2 cellular contexts compared by ENCODE assay signal in the genomic region with DNA sequence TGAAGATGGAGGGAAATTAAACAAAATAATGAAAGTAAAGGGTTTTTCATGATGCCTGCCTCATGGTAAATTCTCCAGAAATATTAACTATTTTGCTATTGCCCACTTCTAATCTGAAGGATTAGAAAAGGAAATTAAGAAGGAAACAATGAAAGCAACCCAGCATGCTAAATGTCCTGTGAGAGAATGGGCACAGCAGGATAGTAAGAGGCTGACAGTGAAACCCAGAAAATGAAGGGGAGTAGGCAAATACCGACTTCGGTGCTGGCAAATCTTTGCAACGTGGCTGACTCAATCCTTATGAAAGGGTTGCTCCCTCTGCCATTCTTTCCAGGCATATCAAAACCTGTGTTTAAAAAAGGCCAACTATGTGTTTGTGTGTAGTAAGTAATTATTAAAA.
TF ChIP-seq lines count a peak whose summit lies in the region.

No MANE protein-coding gene starts in this region.

TF ChIP-seq in GM23338, 12 proteins besides CTCF, POLR2A, EP300 and RAD21 (continued from another document):
- TF ChIP-seq, protein P1, sequence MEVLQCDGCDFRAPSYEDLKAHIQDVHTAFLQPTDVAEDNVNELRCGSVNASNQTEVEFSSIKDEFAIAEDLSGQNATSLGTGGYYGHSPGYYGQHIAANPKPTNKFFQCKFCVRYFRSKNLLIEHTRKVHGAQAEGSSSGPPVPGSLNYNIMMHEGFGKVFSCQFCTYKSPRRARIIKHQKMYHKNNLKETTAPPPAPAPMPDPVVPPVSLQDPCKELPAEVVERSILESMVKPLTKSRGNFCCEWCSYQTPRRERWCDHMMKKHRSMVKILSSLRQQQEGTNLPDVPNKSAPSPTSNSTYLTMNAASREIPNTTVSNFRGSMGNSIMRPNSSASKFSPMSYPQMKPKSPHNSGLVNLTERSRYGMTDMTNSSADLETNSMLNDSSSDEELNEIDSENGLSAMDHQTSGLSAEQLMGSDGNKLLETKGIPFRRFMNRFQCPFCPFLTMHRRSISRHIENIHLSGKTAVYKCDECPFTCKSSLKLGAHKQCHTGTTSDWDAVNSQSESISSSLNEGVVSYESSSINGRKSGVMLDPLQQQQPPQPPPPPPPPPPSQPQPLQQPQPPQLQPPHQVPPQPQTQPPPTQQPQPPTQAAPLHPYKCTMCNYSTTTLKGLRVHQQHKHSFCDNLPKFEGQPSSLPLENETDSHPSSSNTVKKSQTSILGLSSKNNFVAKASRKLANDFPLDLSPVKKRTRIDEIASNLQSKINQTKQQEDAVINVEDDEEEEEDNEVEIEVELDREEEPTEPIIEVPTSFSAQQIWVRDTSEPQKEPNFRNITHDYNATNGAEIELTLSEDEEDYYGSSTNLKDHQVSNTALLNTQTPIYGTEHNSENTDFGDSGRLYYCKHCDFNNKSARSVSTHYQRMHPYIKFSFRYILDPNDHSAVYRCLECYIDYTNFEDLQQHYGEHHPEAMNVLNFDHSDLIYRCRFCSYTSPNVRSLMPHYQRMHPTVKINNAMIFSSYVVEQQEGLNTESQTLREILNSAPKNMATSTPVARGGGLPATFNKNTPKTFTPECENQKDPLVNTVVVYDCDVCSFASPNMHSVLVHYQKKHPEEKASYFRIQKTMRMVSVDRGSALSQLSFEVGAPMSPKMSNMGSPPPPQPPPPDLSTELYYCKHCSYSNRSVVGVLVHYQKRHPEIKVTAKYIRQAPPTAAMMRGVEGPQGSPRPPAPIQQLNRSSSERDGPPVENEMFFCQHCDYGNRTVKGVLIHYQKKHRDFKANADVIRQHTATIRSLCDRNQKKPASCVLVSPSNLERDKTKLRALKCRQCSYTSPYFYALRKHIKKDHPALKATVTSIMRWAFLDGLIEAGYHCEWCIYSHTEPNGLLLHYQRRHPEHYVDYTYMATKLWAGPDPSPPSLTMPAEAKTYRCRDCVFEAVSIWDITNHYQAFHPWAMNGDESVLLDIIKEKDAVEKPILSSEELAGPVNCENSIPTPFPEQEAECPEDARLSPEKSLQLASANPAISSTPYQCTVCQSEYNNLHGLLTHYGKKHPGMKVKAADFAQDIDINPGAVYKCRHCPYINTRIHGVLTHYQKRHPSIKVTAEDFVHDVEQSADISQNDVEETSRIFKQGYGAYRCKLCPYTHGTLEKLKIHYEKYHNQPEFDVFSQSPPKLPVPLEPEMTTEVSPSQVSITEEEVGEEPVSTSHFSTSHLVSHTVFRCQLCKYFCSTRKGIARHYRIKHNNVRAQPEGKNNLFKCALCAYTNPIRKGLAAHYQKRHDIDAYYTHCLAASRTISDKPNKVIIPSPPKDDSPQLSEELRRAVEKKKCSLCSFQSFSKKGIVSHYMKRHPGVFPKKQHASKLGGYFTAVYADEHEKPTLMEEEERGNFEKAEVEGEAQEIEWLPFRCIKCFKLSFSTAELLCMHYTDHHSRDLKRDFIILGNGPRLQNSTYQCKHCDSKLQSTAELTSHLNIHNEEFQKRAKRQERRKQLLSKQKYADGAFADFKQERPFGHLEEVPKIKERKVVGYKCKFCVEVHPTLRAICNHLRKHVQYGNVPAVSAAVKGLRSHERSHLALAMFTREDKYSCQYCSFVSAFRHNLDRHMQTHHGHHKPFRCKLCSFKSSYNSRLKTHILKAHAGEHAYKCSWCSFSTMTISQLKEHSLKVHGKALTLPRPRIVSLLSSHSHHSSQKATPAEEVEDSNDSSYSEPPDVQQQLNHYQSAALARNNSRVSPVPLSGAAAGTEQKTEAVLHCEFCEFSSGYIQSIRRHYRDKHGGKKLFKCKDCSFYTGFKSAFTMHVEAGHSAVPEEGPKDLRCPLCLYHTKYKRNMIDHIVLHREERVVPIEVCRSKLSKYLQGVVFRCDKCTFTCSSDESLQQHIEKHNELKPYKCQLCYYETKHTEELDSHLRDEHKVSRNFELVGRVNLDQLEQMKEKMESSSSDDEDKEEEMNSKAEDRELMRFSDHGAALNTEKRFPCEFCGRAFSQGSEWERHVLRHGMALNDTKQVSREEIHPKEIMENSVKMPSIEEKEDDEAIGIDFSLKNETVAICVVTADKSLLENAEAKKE (CRISPR knock-in tag; IDR thresholded peaks at IDR 0.05) = no peak
- TF ChIP-seq STAT1 (IDR thresholded peaks at IDR 0.05; ENCODE audit: unreplicated experiment) = no peak
- no peak for TF ChIP-seq JUNB (IDR thresholded peaks at IDR 0.05; ENCODE audit: unreplicated experiment)
- TF ChIP-seq EZH2 (IDR thresholded peaks at IDR 0.05; ENCODE audit: low read depth, unreplicated experiment) = no peak
- TF ChIP-seq ZNF114 (CRISPR knock-in tag; IDR thresholded peaks at IDR 0.05) = no peak
- no peak for TF ChIP-seq POLR2AphosphoS5 (IDR thresholded peaks at IDR 0.05; ENCODE audit: low read depth)
- TF ChIP-seq, protein P2, sequence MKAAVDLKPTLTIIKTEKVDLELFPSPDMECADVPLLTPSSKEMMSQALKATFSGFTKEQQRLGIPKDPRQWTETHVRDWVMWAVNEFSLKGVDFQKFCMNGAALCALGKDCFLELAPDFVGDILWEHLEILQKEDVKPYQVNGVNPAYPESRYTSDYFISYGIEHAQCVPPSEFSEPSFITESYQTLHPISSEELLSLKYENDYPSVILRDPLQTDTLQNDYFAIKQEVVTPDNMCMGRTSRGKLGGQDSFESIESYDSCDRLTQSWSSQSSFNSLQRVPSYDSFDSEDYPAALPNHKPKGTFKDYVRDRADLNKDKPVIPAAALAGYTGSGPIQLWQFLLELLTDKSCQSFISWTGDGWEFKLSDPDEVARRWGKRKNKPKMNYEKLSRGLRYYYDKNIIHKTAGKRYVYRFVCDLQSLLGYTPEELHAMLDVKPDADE (IDR thresholded peaks at IDR 0.05) = no peak
- TF ChIP-seq, protein P3, sequence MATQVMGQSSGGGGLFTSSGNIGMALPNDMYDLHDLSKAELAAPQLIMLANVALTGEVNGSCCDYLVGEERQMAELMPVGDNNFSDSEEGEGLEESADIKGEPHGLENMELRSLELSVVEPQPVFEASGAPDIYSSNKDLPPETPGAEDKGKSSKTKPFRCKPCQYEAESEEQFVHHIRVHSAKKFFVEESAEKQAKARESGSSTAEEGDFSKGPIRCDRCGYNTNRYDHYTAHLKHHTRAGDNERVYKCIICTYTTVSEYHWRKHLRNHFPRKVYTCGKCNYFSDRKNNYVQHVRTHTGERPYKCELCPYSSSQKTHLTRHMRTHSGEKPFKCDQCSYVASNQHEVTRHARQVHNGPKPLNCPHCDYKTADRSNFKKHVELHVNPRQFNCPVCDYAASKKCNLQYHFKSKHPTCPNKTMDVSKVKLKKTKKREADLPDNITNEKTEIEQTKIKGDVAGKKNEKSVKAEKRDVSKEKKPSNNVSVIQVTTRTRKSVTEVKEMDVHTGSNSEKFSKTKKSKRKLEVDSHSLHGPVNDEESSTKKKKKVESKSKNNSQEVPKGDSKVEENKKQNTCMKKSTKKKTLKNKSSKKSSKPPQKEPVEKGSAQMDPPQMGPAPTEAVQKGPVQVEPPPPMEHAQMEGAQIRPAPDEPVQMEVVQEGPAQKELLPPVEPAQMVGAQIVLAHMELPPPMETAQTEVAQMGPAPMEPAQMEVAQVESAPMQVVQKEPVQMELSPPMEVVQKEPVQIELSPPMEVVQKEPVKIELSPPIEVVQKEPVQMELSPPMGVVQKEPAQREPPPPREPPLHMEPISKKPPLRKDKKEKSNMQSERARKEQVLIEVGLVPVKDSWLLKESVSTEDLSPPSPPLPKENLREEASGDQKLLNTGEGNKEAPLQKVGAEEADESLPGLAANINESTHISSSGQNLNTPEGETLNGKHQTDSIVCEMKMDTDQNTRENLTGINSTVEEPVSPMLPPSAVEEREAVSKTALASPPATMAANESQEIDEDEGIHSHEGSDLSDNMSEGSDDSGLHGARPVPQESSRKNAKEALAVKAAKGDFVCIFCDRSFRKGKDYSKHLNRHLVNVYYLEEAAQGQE (IDR thresholded peaks at IDR 0.05; ENCODE audit: unreplicated experiment) = no peak
- no peak for TF ChIP-seq ZNF331 (CRISPR knock-in tag; IDR thresholded peaks at IDR 0.05; ENCODE audit: low read depth)
- no peak for TF ChIP-seq CREB1 (CRISPR knock-in tag; IDR thresholded peaks at IDR 0.05; ENCODE audit: low read depth)

TF ChIP-seq in H1, 55 proteins besides CTCF, POLR2A, EP300 and RAD21 (continued from another document):
- TF ChIP-seq FOSL1 (IDR thresholded peaks at IDR 0.05; ENCODE audit: insufficient read depth, low read depth, low read length) = no peak
